ENCODE assay signal across 18 cellular contexts in genomic region chr16:68190745-68191510, GRCh38. TPM values are rescaled to one million over a fixed set of nuclear protein-coding genes. Genes with fewer than 3 reads are reported as not detected.
DNase-seq lines count a peak whose midpoint lies in the region; ATAC-seq lines count a peak whose summit lies in the region.
"Had no signal": no experiment of that assay in that cellular context is flagged by ENCODE, and none has a peak within 500 bp of the region (broad histone marks: within the 10 kb centered on the region; RNA-seq: fewer than 3 reads in every experiment).

No MANE protein-coding gene starts in this region.

- H3K36me3 Mint-ChIP-seq in T-helper 1 cell treated with Interleukin-12 subunit alpha and Interleukin-12 subunit beta and Interleukin-4 antibody, amounts not matched to agents 30 μg/mL and 1 μg/mL, for 36 hours (ENCODE audit: low read depth) = peaks cover 37% of the 10 kb centered on the region
- H3K36me3 Mint-ChIP-seq in activated CD8-positive, alpha-beta T cell treated with anti-CD3 and anti-CD28 coated beads, Interleukin-2, amount 10 ng/mL, durations not matched to agents 7 days and 5 days (ENCODE audit: low read depth) = peaks cover 57% of the 10 kb centered on the region
- peaks cover 27 to 43% of the 10 kb centered on the region in 2 donors for H3K36me3 Mint-ChIP-seq in stimulated activated naive B cell treated with anti-CD40 and anti-IgM and Interleukin-4, amounts not matched to agents 10 μg/mL and 1 μg/mL and 100 μg/mL, for 72 hours

- peak overlapping the region; percentile 12 for H3K27ac Mint-ChIP-seq in T-helper 1 cell treated with Interleukin-12 subunit alpha and Interleukin-12 subunit beta and Interleukin-4 antibody, amounts not matched to agents 30 μg/mL and 1 μg/mL, for 36 hours
- peak overlapping the region; percentile 30 for H3K27ac Mint-ChIP-seq in activated CD8-positive, alpha-beta T cell treated with anti-CD3 and anti-CD28 coated beads, Interleukin-2, amount 10 ng/mL, durations not matched to agents 7 days and 5 days
- peak overlapping the region; percentile 59 for H3K27ac Mint-ChIP-seq in stimulated activated naive B cell treated with anti-CD40 and anti-IgM and Interleukin-4, amounts not matched to agents 10 μg/mL and 1 μg/mL and 100 μg/mL, for 72 hours
- H3K27ac Mint-ChIP-seq: activated B cell treated with CpG ODN at 0.5 μM for 24 hours, GM23338, IgD-negative memory B cell had no signal

- no peaks in the 10 kb centered on the region for H3K27me3 Mint-ChIP-seq in T-helper 1 cell treated with Interleukin-12 subunit alpha and Interleukin-12 subunit beta and Interleukin-4 antibody, amounts not matched to agents 30 μg/mL and 1 μg/mL, for 36 hours (ENCODE audit: low read depth)
- H3K27me3 Mint-ChIP-seq in activated CD8-positive, alpha-beta T cell treated with anti-CD3 and anti-CD28 coated beads, Interleukin-2, amount 10 ng/mL, durations not matched to agents 7 days and 5 days (ENCODE audit: low read depth) = no peaks in the 10 kb centered on the region
- no peaks in the 10 kb centered on the region for H3K27me3 Mint-ChIP-seq in stimulated activated naive B cell treated with anti-CD40 and anti-IgM and Interleukin-4, amounts not matched to agents 10 μg/mL and 1 μg/mL and 100 μg/mL, for 72 hours
- H3K27me3 Mint-ChIP-seq: activated B cell treated with CpG ODN at 0.5 μM for 24 hours, IgD-negative memory B cell had no signal

- DNase-seq in T-helper 1 cell (no peak), foreskin melanocyte (peak; percentile 47), NCI-H345 (lab: John Stamatoyannopoulos, UW) (no peak), NCI-H226 (no peak)
- DNase-seq in activated CD8-positive, alpha-beta T cell treated with anti-CD3 and anti-CD28 coated beads, Interleukin-2, amount 10 ng/mL, durations not matched to agents 7 days and 5 days = no peak
- DNase-seq in stimulated activated naive B cell treated with anti-CD40 and anti-IgM and Interleukin-4, amounts not matched to agents 10 μg/mL and 1 μg/mL and 100 μg/mL, for 72 hours = no peak
- DNase-seq: activated B cell treated with CpG ODN at 0.5 μM for 24 hours; activated CD8-positive, alpha-beta memory T cell treated with anti-CD3 and anti-CD28 coated beads, Interleukin-2, amount 50 U/mL, for 4 hours; esophagus squamous epithelium; lower lobe of right lung; NCI-H1105 treated with DMSO at 0.1 percent for 48 hours; SW 1271; upper lobe of left lung had no signal

- H3K4me3 Mint-ChIP-seq in T-helper 1 cell treated with Interleukin-12 subunit alpha and Interleukin-12 subunit beta and Interleukin-4 antibody, amounts not matched to agents 30 μg/mL and 1 μg/mL, for 36 hours = no peak overlapping the region
- H3K4me3 Mint-ChIP-seq in activated CD8-positive, alpha-beta T cell treated with anti-CD3 and anti-CD28 coated beads, Interleukin-2, amount 10 ng/mL, durations not matched to agents 7 days and 5 days = no peak overlapping the region
- H3K4me3 Mint-ChIP-seq in stimulated activated naive B cell treated with anti-CD40 and anti-IgM and Interleukin-4, amounts not matched to agents 10 μg/mL and 1 μg/mL and 100 μg/mL, for 72 hours = no peak overlapping the region
- H3K4me3 Mint-ChIP-seq: activated B cell treated with CpG ODN at 0.5 μM for 24 hours, GM23338, IgD-negative memory B cell had no signal

- CTCF ChIA-PET in activated CD8-positive, alpha-beta T cell treated with anti-CD3 and anti-CD28 coated beads, Interleukin-2, amount 10 ng/mL, durations not matched to agents 7 days and 5 days (lab: Charles Lee) = no interaction called here

- peaks cover 5% of the 10 kb centered on the region for H3K4me1 Mint-ChIP-seq in T-helper 1 cell treated with Interleukin-12 subunit alpha and Interleukin-12 subunit beta and Interleukin-4 antibody, amounts not matched to agents 30 μg/mL and 1 μg/mL, for 36 hours (ENCODE audit: low read depth)
- peaks cover 2% of the 10 kb centered on the region for H3K4me1 Mint-ChIP-seq in activated CD8-positive, alpha-beta T cell treated with anti-CD3 and anti-CD28 coated beads, Interleukin-2, amount 10 ng/mL, durations not matched to agents 7 days and 5 days (ENCODE audit: low read depth)
- peaks cover 4 to 5% of the 10 kb centered on the region in 2 donors for H3K4me1 Mint-ChIP-seq in stimulated activated naive B cell treated with anti-CD40 and anti-IgM and Interleukin-4, amounts not matched to agents 10 μg/mL and 1 μg/mL and 100 μg/mL, for 72 hours
- H3K4me1 Mint-ChIP-seq: activated B cell treated with CpG ODN at 0.5 μM for 24 hours, GM23338 had no signal

- ATAC-seq in activated CD8-positive, alpha-beta T cell treated with anti-CD3 and anti-CD28 coated beads, Interleukin-2, amount 10 ng/mL, durations not matched to agents 7 days and 5 days = no peak
- no peak for ATAC-seq in stimulated activated naive B cell treated with anti-CD40 and anti-IgM and Interleukin-4, amounts not matched to agents 10 μg/mL and 1 μg/mL and 100 μg/mL, for 72 hours (replicated peaks)
- ATAC-seq in GM19467 (IDR thresholded peaks at IDR 0.05; ENCODE audit: unreplicated experiment) = no peak
- ATAC-seq: GM23338, lower lobe of right lung, sciatic nerve had no signal

- POLR2A ChIA-PET in activated CD8-positive, alpha-beta T cell treated with anti-CD3 and anti-CD28 coated beads, Interleukin-2, amount 10 ng/mL, durations not matched to agents 7 days and 5 days (lab: Charles Lee) = no interaction called here

- no peaks in the 10 kb centered on the region for H3K9me3 Mint-ChIP-seq in T-helper 1 cell treated with Interleukin-12 subunit alpha and Interleukin-12 subunit beta and Interleukin-4 antibody, amounts not matched to agents 30 μg/mL and 1 μg/mL, for 36 hours
- H3K9me3 Mint-ChIP-seq in activated CD8-positive, alpha-beta T cell treated with anti-CD3 and anti-CD28 coated beads, Interleukin-2, amount 10 ng/mL, durations not matched to agents 7 days and 5 days (ENCODE audit: insufficient read depth) = no peaks in the 10 kb centered on the region
- H3K9me3 Mint-ChIP-seq in stimulated activated naive B cell treated with anti-CD40 and anti-IgM and Interleukin-4, amounts not matched to agents 10 μg/mL and 1 μg/mL and 100 μg/mL, for 72 hours = no peaks in the 10 kb centered on the region
- H3K9me3 Mint-ChIP-seq: activated B cell treated with CpG ODN at 0.5 μM for 24 hours, IgD-negative memory B cell had no signal

RNA-seq across cellular contexts. Expression of gene ESRP2, which starts 45.0 kb away (rescaled TPM):
- total RNA-seq in activated CD8-positive, alpha-beta T cell treated with anti-CD3 and anti-CD28 coated beads, Interleukin-2, amount 10 ng/mL, durations not matched to agents 7 days and 5 days = under 1 TPM in 1 of 2 experiments, not detected in 1; 0.18 TPM

RNA-seq across cellular contexts. Expression of gene PLA2G15, which starts 54.2 kb away (rescaled TPM):
- total RNA-seq in activated CD8-positive, alpha-beta T cell treated with anti-CD3 and anti-CD28 coated beads, Interleukin-2, amount 10 ng/mL, durations not matched to agents 7 days and 5 days = 1 to 10 TPM; 8.6 to 9.4 TPM
